ENCODE assay signal across 19 cellular contexts in the genomic region with DNA sequence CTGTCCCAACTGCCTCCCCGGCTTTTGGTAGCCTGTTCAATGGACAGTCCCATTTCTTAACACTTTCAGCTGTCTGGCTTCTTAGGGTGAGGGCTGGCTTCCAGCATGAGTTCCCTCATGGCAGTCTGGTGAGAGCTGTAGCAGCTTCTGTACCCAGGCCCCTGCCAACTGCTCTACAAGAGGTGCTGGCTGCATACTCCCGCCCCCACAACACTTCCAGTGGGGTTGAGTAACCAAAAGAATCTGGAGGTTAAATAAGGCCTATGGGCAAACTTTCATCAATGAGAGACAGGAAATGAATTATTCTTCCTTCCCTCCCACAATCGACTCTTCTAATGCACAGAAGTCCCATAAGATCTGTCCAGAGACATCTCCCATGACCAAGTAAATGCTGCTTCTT.
DNase-seq lines count a peak whose midpoint lies in the region; ATAC-seq, FAIRE-seq and TF ChIP-seq lines count a peak whose summit lies in the region.
"Had no signal": no experiment of that assay in that cellular context is flagged by ENCODE, and none has a peak within 500 bp of the region (broad histone marks: within the 10 kb centered on the region; RNA-seq: fewer than 3 reads in every experiment).

No MANE protein-coding gene starts in this region.

- no peaks in the 10 kb centered on the region for H3K36me3 Mint-ChIP-seq in activated naive CD4-positive, alpha-beta T cell treated with anti-CD3 and anti-CD28 coated beads, Interleukin-2, amount 10 ng/mL, durations not matched to agents 7 days and 5 days
- H3K36me3 Mint-ChIP-seq: CD14-positive monocyte had no signal

- H3K4me1 ChIP-seq in right atrium auricular region: peaks cover 0 to 12% of the 10 kb centered on the region in 2 donors
- H3K4me1 ChIP-seq: thyroid gland had no signal

- no peak for TF ChIP-seq CTCF in dorsolateral prefrontal cortex (IDR thresholded peaks at IDR 0.05 in 54 of 56, conservative IDR thresholded peaks at IDR 0.05 in 2 of 56; ENCODE audit: low read depth in 1 of 56, partially characterized antibody in 56 of 56)
- TF ChIP-seq CTCF in right atrium auricular region (IDR thresholded peaks at IDR 0.05): no peak

- intact Hi-C loops in dorsolateral prefrontal cortex (cut with DNase I): no loop called here

- no peak for FAIRE-seq in HTR-8/SVneo (lab: Jason Lieb, UNC)
- FAIRE-seq: kidney had no signal

- H3K27me3 ChIP-seq in dorsolateral prefrontal cortex (no peaks in the 10 kb centered on the region), right atrium auricular region (no peaks in the 10 kb centered on the region)
- H3K27me3 ChIP-seq: neutrophil, thyroid gland had no signal

- H3K36me3 ChIP-seq in right atrium auricular region: no peaks in the 10 kb centered on the region
- H3K36me3 ChIP-seq: neutrophil, thyroid gland had no signal

- H3K27ac ChIP-seq in dorsolateral prefrontal cortex: no peak overlapping the region
- peak overlapping the region; percentile 10 to 54 for H3K27ac ChIP-seq in right atrium auricular region
- H3K27ac ChIP-seq: neutrophil, thyroid gland had no signal

- no peaks in the 10 kb centered on the region for H3K9me3 ChIP-seq in right atrium auricular region
- H3K9me3 ChIP-seq: neutrophil, thyroid gland had no signal

- H3K27me3 Mint-ChIP-seq in activated naive CD4-positive, alpha-beta T cell treated with anti-CD3 and anti-CD28 coated beads, Interleukin-2, amount 10 ng/mL, durations not matched to agents 7 days and 5 days: no peaks in the 10 kb centered on the region
- H3K27me3 Mint-ChIP-seq: activated CD4-positive, alpha-beta memory T cell treated with anti-CD3 and anti-CD28 coated beads, Interleukin-2, amount 10 ng/mL, durations not matched to agents 7 days and 5 days; IgD-negative memory B cell had no signal

- CTCF ChIA-PET in activated naive CD4-positive, alpha-beta T cell treated with anti-CD3 and anti-CD28 coated beads, Interleukin-2, amount 10 ng/mL, durations not matched to agents 7 days and 5 days (lab: Charles Lee): no interaction called here

- no peaks in the 10 kb centered on the region for H3K9me3 Mint-ChIP-seq in activated naive CD4-positive, alpha-beta T cell treated with anti-CD3 and anti-CD28 coated beads, Interleukin-2, amount 10 ng/mL, durations not matched to agents 7 days and 5 days
- H3K9me3 Mint-ChIP-seq: activated CD4-positive, alpha-beta memory T cell treated with anti-CD3 and anti-CD28 coated beads, Interleukin-2, amount 10 ng/mL, durations not matched to agents 7 days and 5 days; IgD-negative memory B cell had no signal

- DNase-seq in HTR-8/SVneo (ENCODE audit: insufficient read length, low spot score) (peak; percentile 14), dorsolateral prefrontal cortex (peak in 9 of 10 donors; percentile 3 to 78 (median 51)), right atrium auricular region (ENCODE audit: low spot score) (no peak), GM19240 (ENCODE audit: insufficient read length, low spot score) (no peak)
- no peak for DNase-seq in activated CD4-positive, alpha-beta T cell treated with anti-CD3 and anti-CD28 coated beads, Interleukin-2, amount 50 U/mL, for 4 hours
- DNase-seq in activated naive CD4-positive, alpha-beta T cell treated with anti-CD3 and anti-CD28 coated beads, Interleukin-2, amount 10 ng/mL, durations not matched to agents 7 days and 5 days: no peak
- DNase-seq: activated CD4-positive, alpha-beta memory T cell treated with anti-CD3 and anti-CD28 coated beads, Interleukin-2, amount 10 ng/mL, durations not matched to agents 7 days and 5 days; central memory CD4-positive, alpha-beta T cell; DMS79 treated with DMSO at 0.1 percent for 48 hours; kidney; midbrain; NCI-H69; stimulated activated CD4-positive, alpha-beta T cell treated with anti-CD3 and anti-CD28 coated beads, Interleukin-4, amount 100 ng/mL, for 4 hours; thyroid gland had no signal

- H3K4me3 ChIP-seq in dorsolateral prefrontal cortex (no peak overlapping the region), right atrium auricular region (no peak overlapping the region)
- H3K4me3 ChIP-seq: thyroid gland had no signal

- H3K27ac Mint-ChIP-seq in activated naive CD4-positive, alpha-beta T cell treated with anti-CD3 and anti-CD28 coated beads, Interleukin-2, amount 10 ng/mL, durations not matched to agents 7 days and 5 days: no peak overlapping the region
- H3K27ac Mint-ChIP-seq: activated CD4-positive, alpha-beta memory T cell treated with anti-CD3 and anti-CD28 coated beads, Interleukin-2, amount 10 ng/mL, durations not matched to agents 7 days and 5 days; CD14-positive monocyte; IgD-negative memory B cell had no signal

- no peak overlapping the region for H3K4me3 Mint-ChIP-seq in activated naive CD4-positive, alpha-beta T cell treated with anti-CD3 and anti-CD28 coated beads, Interleukin-2, amount 10 ng/mL, durations not matched to agents 7 days and 5 days
- H3K4me3 Mint-ChIP-seq: activated CD4-positive, alpha-beta memory T cell treated with anti-CD3 and anti-CD28 coated beads, Interleukin-2, amount 10 ng/mL, durations not matched to agents 7 days and 5 days; CD14-positive monocyte; IgD-negative memory B cell had no signal

- no peak for ATAC-seq in GM21825 (IDR thresholded peaks at IDR 0.05; ENCODE audit: unreplicated experiment)
- ATAC-seq: Panc1 had no signal

- H3K4me1 Mint-ChIP-seq in activated naive CD4-positive, alpha-beta T cell treated with anti-CD3 and anti-CD28 coated beads, Interleukin-2, amount 10 ng/mL, durations not matched to agents 7 days and 5 days: no peaks in the 10 kb centered on the region
- H3K4me1 Mint-ChIP-seq: activated CD4-positive, alpha-beta memory T cell treated with anti-CD3 and anti-CD28 coated beads, Interleukin-2, amount 10 ng/mL, durations not matched to agents 7 days and 5 days; CD14-positive monocyte; IgD-negative memory B cell had no signal

Comparison
In these comparisons a context has a peak if more than half of its experiments do, and no peak if none do; other contexts are left out.
1. DNase-seq: peak in HTR-8/SVneo (single experiment) and dorsolateral prefrontal cortex (9 of 10); none in right atrium auricular region (single experiment), GM19240 (single experiment), activated CD4-positive, alpha-beta T cell treated with anti-CD3 and anti-CD28 coated beads, Interleukin-2, amount 50 U/mL, for 4 hours (0 of 2) and activated naive CD4-positive, alpha-beta T cell treated with anti-CD3 and anti-CD28 coated beads, Interleukin-2, amount 10 ng/mL, durations not matched to agents 7 days and 5 days (single experiment).
2. H3K27ac ChIP-seq: peak in right atrium auricular region (2 of 2); none in dorsolateral prefrontal cortex (0 of 59).